Comparison of ENCODE assay signal across 16 cellular contexts in the genomic region with DNA sequence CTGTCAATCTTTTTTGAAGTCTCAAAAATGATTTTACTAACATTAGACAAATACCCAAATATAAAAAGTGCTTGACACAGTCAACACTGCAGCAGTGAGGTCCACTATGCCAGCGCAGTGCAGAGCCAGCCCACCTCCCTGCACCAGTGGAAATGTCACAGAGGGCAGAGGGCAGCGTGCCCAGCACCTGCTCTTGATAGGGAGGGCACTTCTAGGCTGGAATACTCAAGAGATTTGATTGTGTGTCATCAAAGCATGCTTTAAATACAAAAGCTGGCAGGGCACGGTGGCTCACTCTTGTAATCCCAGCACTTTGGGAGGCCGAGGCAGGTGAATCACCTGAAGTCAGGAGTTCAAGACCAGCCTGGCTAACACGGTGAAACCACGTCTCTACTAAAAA.
A peak's percentile ranks its signal among the peaks of the same experiment; 100 is the strongest.
DNase-seq lines count a peak whose midpoint lies in the region; ATAC-seq and TF ChIP-seq lines count a peak whose summit lies in the region.
"Had no signal": no experiment of that assay in that cellular context is flagged by ENCODE, and none has a peak within 500 bp of the region (broad histone marks: within the 10 kb centered on the region; RNA-seq: fewer than 3 reads in every experiment).

No MANE protein-coding gene starts in this region.

- no peak overlapping the region for H2BK5ac ChIP-seq in mesendoderm (ENCODE audit: low read length)

- H3K4ac ChIP-seq in mesendoderm (ENCODE audit: low read depth, low read length): no peak overlapping the region

- intact Hi-C loops in natural killer cell (cut with micrococcal nuclease) (no loop called here), left ventricle myocardium inferior (cut with micrococcal nuclease) (no loop called here)

- no CpG with 5 or more reads among the region's 6 CpGs for WGBS in mesendoderm (ENCODE audit: extremely low coverage, insufficient coverage, low lambda C conversion rate)

- peaks cover 84% of the 10 kb centered on the region for H3K4me1 ChIP-seq in left ventricle myocardium inferior
- H3K4me1 ChIP-seq in neural progenitor cell: peaks cover 14% of the 10 kb centered on the region
- peaks cover 4% of the 10 kb centered on the region for H3K4me1 ChIP-seq in mesendoderm (ENCODE audit: control insufficient read depth, low read depth, low read length)

- no peaks in the 10 kb centered on the region for H3K36me3 ChIP-seq in left ventricle myocardium inferior
- no peaks in the 10 kb centered on the region for H3K36me3 ChIP-seq in neural progenitor cell
- no peaks in the 10 kb centered on the region for H3K36me3 ChIP-seq in mesendoderm (ENCODE audit: control insufficient read depth, insufficient read depth, low read length)

- peaks cover 77 to 91% of the 10 kb centered on the region in 2 donors for H3K4me1 Mint-ChIP-seq in natural killer cell
- peaks cover 74 to 81% of the 10 kb centered on the region in 2 donors for H3K4me1 Mint-ChIP-seq in natural killer cell treated with Interleukin-12 subunit alpha and Interleukin-12 subunit beta and Interleukin-15 and Interleukin-18, amount 100 ng/mL, for 72 hours (ENCODE audit: low read depth in 2 of 2)
- peaks cover 37% of the 10 kb centered on the region for H3K4me1 Mint-ChIP-seq in neural progenitor cell

- H3K9me3 Mint-ChIP-seq in natural killer cell (no peaks in the 10 kb centered on the region), neural progenitor cell (no peaks in the 10 kb centered on the region)
- H3K9me3 Mint-ChIP-seq in natural killer cell treated with Interleukin-12 subunit alpha and Interleukin-12 subunit beta and Interleukin-15 and Interleukin-18, amount 100 ng/mL, for 72 hours: no peaks in the 10 kb centered on the region

- no peaks in the 10 kb centered on the region for H3K27me3 Mint-ChIP-seq in natural killer cell (ENCODE audit: low read depth in 2 of 2)
- H3K27me3 Mint-ChIP-seq in natural killer cell treated with Interleukin-12 subunit alpha and Interleukin-12 subunit beta and Interleukin-15 and Interleukin-18, amount 100 ng/mL, for 72 hours: no peaks in the 10 kb centered on the region
- peaks cover 2% of the 10 kb centered on the region for H3K27me3 Mint-ChIP-seq in neural progenitor cell (ENCODE audit: insufficient read depth, low read depth)
- H3K27me3 Mint-ChIP-seq: activated naive CD8-positive, alpha-beta T cell had no signal

- H2BK120ac ChIP-seq in mesendoderm (ENCODE audit: low read depth, low read length): no peak overlapping the region

- no peak for DNase-seq in natural killer cell
- no peak for DNase-seq in natural killer cell treated with Interleukin-12 subunit alpha and Interleukin-12 subunit beta and Interleukin-15 and Interleukin-18, amount 100 ng/mL, for 72 hours (ENCODE audit: low spot score)
- DNase-seq in left ventricle myocardium inferior: peak; percentile 56
- DNase-seq in neural progenitor cell (ENCODE audit: low spot score): no peak
- no peak for DNase-seq in D341Med (ENCODE audit: low spot score)
- DNase-seq in hepatic stellate cell (ENCODE audit: low spot score): no peak
- DNase-seq in mesendoderm: no peak
- no peak for DNase-seq in NCI-H510A treated with DMSO at 0.1 percent for 48 hours (lab: John Stamatoyannopoulos, UW)
- DNase-seq: activated CD4-positive, alpha-beta T cell treated with anti-CD3 and anti-CD28 coated beads, Interleukin-2, amount 50 U/mL, for 1 hour; activated T-cell treated with anti-CD3 and anti-CD28 coated beads for 4 hours; GOT3; NCI-H1436 treated with DMSO at 0.1 percent for 48 hours; NCI-H2171 treated with DMSO at 0.1 percent for 48 hours; NCI-H82 had no signal

- H2BK15ac ChIP-seq in mesendoderm (replicated peaks; ENCODE audit: low read depth): no peak overlapping the region

- TF ChIP-seq CTCF in natural killer cell (IDR thresholded peaks at IDR 0.05): no peak
- TF ChIP-seq CTCF in left ventricle myocardium inferior (IDR thresholded peaks at IDR 0.05; ENCODE audit: borderline replicate concordance): no peak
- no peak for TF ChIP-seq CTCF in neural progenitor cell (IDR thresholded peaks at IDR 0.05)

- no peak overlapping the region for H3K56ac ChIP-seq in mesendoderm (ENCODE audit: low read length)

- peaks cover 11% of the 10 kb centered on the region for H3F3A ChIP-seq in neural progenitor cell (ENCODE audit: low read depth)

- H2AK5ac ChIP-seq in mesendoderm (ENCODE audit: low read length): no peak overlapping the region

- peaks cover 42% of the 10 kb centered on the region for H3K79me1 ChIP-seq in mesendoderm (ENCODE audit: low read length)

- H3K9ac ChIP-seq in neural progenitor cell (no peak overlapping the region), mesendoderm (ENCODE audit: low read length) (no peak overlapping the region)

- H3K9me3 ChIP-seq in left ventricle myocardium inferior (replicated peaks) (no peaks in the 10 kb centered on the region), neural progenitor cell (ENCODE audit: low read depth) (no peaks in the 10 kb centered on the region)

- H4K5ac ChIP-seq in mesendoderm (ENCODE audit: low read length): no peak overlapping the region

- H3K27ac ChIP-seq in left ventricle myocardium inferior (replicated peaks) (peak overlapping the region; percentile 81), neural progenitor cell (no peak overlapping the region), mesendoderm (ENCODE audit: low read depth, low read length) (no peak overlapping the region)
- H3K27ac ChIP-seq: coronary artery had no signal

- no peak overlapping the region for H4K8ac ChIP-seq in mesendoderm (ENCODE audit: low read depth, low read length)

- H3K27ac Mint-ChIP-seq in natural killer cell: no peak overlapping the region
- no peak overlapping the region for H3K27ac Mint-ChIP-seq in natural killer cell treated with Interleukin-12 subunit alpha and Interleukin-12 subunit beta and Interleukin-15 and Interleukin-18, amount 100 ng/mL, for 72 hours
- H3K27ac Mint-ChIP-seq in neural progenitor cell: peak overlapping the region; percentile 87
- H3K27ac Mint-ChIP-seq: activated naive CD8-positive, alpha-beta T cell had no signal

- no peaks in the 10 kb centered on the region for H3K27me3 ChIP-seq in left ventricle myocardium inferior (ENCODE audit: low read depth)
- no peaks in the 10 kb centered on the region for H3K27me3 ChIP-seq in neural progenitor cell
- H3K27me3 ChIP-seq in mesendoderm (ENCODE audit: insufficient read depth, low read length, poor library complexity): no peaks in the 10 kb centered on the region

- H3K23ac ChIP-seq in mesendoderm (ENCODE audit: low read length): no peak overlapping the region

- no peak for ATAC-seq in natural killer cell
- no peak for ATAC-seq in natural killer cell treated with Interleukin-12 subunit alpha and Interleukin-12 subunit beta and Interleukin-15 and Interleukin-18, amount 100 ng/mL, for 72 hours

- no peak overlapping the region for H2AFZ ChIP-seq in neural progenitor cell (replicated peaks)

- H3K4me3 Mint-ChIP-seq in natural killer cell (peak overlapping the region; percentile 68), neural progenitor cell (no peak overlapping the region)
- no peak overlapping the region for H3K4me3 Mint-ChIP-seq in natural killer cell treated with Interleukin-12 subunit alpha and Interleukin-12 subunit beta and Interleukin-15 and Interleukin-18, amount 100 ng/mL, for 72 hours
- H3K4me3 Mint-ChIP-seq: activated naive CD8-positive, alpha-beta T cell had no signal

- no peak overlapping the region for H3K4me3 ChIP-seq in left ventricle myocardium inferior
- no peak overlapping the region for H3K4me3 ChIP-seq in neural progenitor cell
- no peak overlapping the region for H3K4me3 ChIP-seq in mesendoderm (ENCODE audit: low read length)
- H3K4me3 ChIP-seq: coronary artery had no signal

- H3K36me3 Mint-ChIP-seq in natural killer cell (no peaks in the 10 kb centered on the region), neural progenitor cell (peaks cover 20% of the 10 kb centered on the region)
- no peaks in the 10 kb centered on the region for H3K36me3 Mint-ChIP-seq in natural killer cell treated with Interleukin-12 subunit alpha and Interleukin-12 subunit beta and Interleukin-15 and Interleukin-18, amount 100 ng/mL, for 72 hours

- peaks cover 100% of the 10 kb centered on the region for H4K20me1 ChIP-seq in neural progenitor cell (ENCODE audit: low read depth)

- no peak overlapping the region for H3K4me2 ChIP-seq in neural progenitor cell
- H3K4me2 ChIP-seq in mesendoderm (ENCODE audit: low read length): no peak overlapping the region

- no peak overlapping the region for H3K18ac ChIP-seq in mesendoderm (ENCODE audit: low read length)

- H3K79me2 ChIP-seq in neural progenitor cell (ENCODE audit: low read depth) (peaks cover 100% of the 10 kb centered on the region), mesendoderm (ENCODE audit: control insufficient read depth, insufficient read depth, low read length) (peaks cover 87% of the 10 kb centered on the region)
